23 cellular contexts compared by ENCODE assay signal in genomic region chr10:78729810-78730209, GRCh38.
"Had no signal": no experiment of that assay in that cellular context is flagged by ENCODE, and none has a peak within 500 bp of the region (broad histone marks: within the 10 kb centered on the region; RNA-seq: fewer than 3 reads in every experiment).

No MANE protein-coding gene starts in this region.

- H3K9me3 Mint-ChIP-seq: activated naive CD8-positive, alpha-beta T cell treated with anti-CD3 and anti-CD28 coated beads, Interleukin-2, amount 10 ng/mL, durations not matched to agents 7 days and 5 days had no signal

- H3K27me3 ChIP-seq: adrenal gland had no signal

- DNase-seq: activated CD4-positive, alpha-beta T cell treated with anti-CD3 and anti-CD28 coated beads for 4 hours; activated CD8-positive, alpha-beta memory T cell treated with anti-CD3 and anti-CD28 coated beads, Interleukin-2, amount 50 U/mL, for 48 hours; activated CD8-positive, alpha-beta T cell treated with anti-CD3 and anti-CD28 coated beads, Interleukin-2, amount 10 ng/mL, durations not matched to agents 7 days and 5 days; activated naive CD4-positive, alpha-beta T cell treated with anti-CD3 and anti-CD28 coated beads, Interleukin-2, amount 50 U/mL, for 16 hours; activated naive CD8-positive, alpha-beta T cell treated with anti-CD3 and anti-CD28 coated beads, Interleukin-2, amount 10 ng/mL, durations not matched to agents 7 days and 5 days; activated T-cell treated with anti-CD3 and anti-CD28 coated beads, Interleukin-2, amount 50 U/mL, for 1 hour; anterior cingulate cortex; cerebellar nuclear complex; MM.1S; NCI-H1092 treated with DMSO at 0.1 percent for 48 hours; NCI-H1417 treated with DMSO at 0.1 percent for 48 hours; NCI-H1694; NCI-H2029; NCI-H2107; NCI-H345; NCI-H510A; NCI-H526 treated with DMSO at 0.1 percent for 48 hours; NCI-H82; T-helper 1 cell had no signal

- ATAC-seq: activated CD4-positive, CD25-positive, alpha-beta regulatory T cell treated with anti-CD3 and anti-CD28 coated beads, Interleukin-2, amount 50 U/mL, for 24 hours; activated CD8-positive, alpha-beta T cell treated with anti-CD3 and anti-CD28 coated beads, Interleukin-2, amount 10 ng/mL, durations not matched to agents 7 days and 5 days had no signal

- H3K36me3 ChIP-seq: adrenal gland had no signal

- H3K4me1 Mint-ChIP-seq: activated naive CD8-positive, alpha-beta T cell treated with anti-CD3 and anti-CD28 coated beads, Interleukin-2, amount 10 ng/mL, durations not matched to agents 7 days and 5 days had no signal

- H3K9me3 ChIP-seq: adrenal gland had no signal

- H3K4me3 ChIP-seq: adrenal gland, SK-N-MC had no signal

- H3K27ac Mint-ChIP-seq: activated CD8-positive, alpha-beta T cell treated with anti-CD3 and anti-CD28 coated beads, Interleukin-2, amount 10 ng/mL, durations not matched to agents 7 days and 5 days; activated naive CD8-positive, alpha-beta T cell treated with anti-CD3 and anti-CD28 coated beads, Interleukin-2, amount 10 ng/mL, durations not matched to agents 7 days and 5 days had no signal

- H3K36me3 Mint-ChIP-seq: activated naive CD8-positive, alpha-beta T cell treated with anti-CD3 and anti-CD28 coated beads, Interleukin-2, amount 10 ng/mL, durations not matched to agents 7 days and 5 days had no signal

- H3K4me3 Mint-ChIP-seq: activated CD8-positive, alpha-beta T cell treated with anti-CD3 and anti-CD28 coated beads, Interleukin-2, amount 10 ng/mL, durations not matched to agents 7 days and 5 days; activated naive CD8-positive, alpha-beta T cell treated with anti-CD3 and anti-CD28 coated beads, Interleukin-2, amount 10 ng/mL, durations not matched to agents 7 days and 5 days had no signal

- H3K27ac ChIP-seq: adrenal gland, KMS-11, SK-N-MC had no signal
